Comparison of ENCODE assay signal across 8 cellular contexts in genomic region chr13:110915057-110915873, GRCh38. TPM values are rescaled to one million over a fixed set of nuclear protein-coding genes. Genes with fewer than 3 reads are reported as not detected.
DNase-seq lines count a peak whose midpoint lies in the region; ATAC-seq and TF ChIP-seq lines count a peak whose summit lies in the region.

Gene ANKRD10, minus strand, starts transcription at chr13:110915069. Its CDS starts 135 bp downstream, at chr13:110914934.

- CTCF ChIA-PET in activated B cell treated with CpG ODN at 0.5 μM for 24 hours (lab: Charles Lee), result interaction anchor here (0.6 to 1.4 kb wide), 8 partner anchors 9 to 299 kb away, joined by 3 to 14 read pairs (median 4); no protein-coding TSS in a partner anchor

- H3K27ac ChIP-seq in caudate nucleus (ENCODE audit: low read depth, low read length), result peak within 1 kb of the TSS; percentile 96

- peak within 1 kb of the TSS; percentile 89 for H3K4me3 Mint-ChIP-seq in activated B cell treated with CpG ODN at 0.5 μM for 24 hours

- DNase-seq in AG09319 (ENCODE audit: extremely low read depth, low read depth) (peak; percentile 99), NCI-H345 (lab: John Stamatoyannopoulos, UW) (peak; percentile 99), activated B cell treated with CpG ODN at 0.5 μM for 24 hours (peak; percentile 98), caudate nucleus (lab: John Stamatoyannopoulos, UW) (peak; percentile 61 to 100 (median 98)), inferior parietal cortex (ENCODE audit: extremely low spot score) (peak; percentile 91)
- DNase-seq in stimulated activated CD4-positive, alpha-beta T cell treated with anti-CD3 and anti-CD28 coated beads, Interleukin-12 subunit alpha, Interleukin-12 subunit beta, amount 100 ng/mL, for 24 hours (ENCODE audit: low read depth in 2 of 2), result peak; percentile 91 to 97

- no peaks in the 10 kb centered on the region for H3K9me3 Mint-ChIP-seq in activated B cell treated with CpG ODN at 0.5 μM for 24 hours

- TF ChIP-seq CTCF in AG09319 (IDR thresholded peaks at IDR 0.05; ENCODE audit: low read depth, low read length) (peak; percentile 73), activated B cell treated with CpG ODN at 0.5 μM for 24 hours (IDR thresholded peaks at IDR 0.05) (no peak)

- peak; percentile 77 for ATAC-seq in GM19023 (IDR thresholded peaks at IDR 0.05; ENCODE audit: unreplicated experiment)
- ATAC-seq in HG03280 (IDR thresholded peaks at IDR 0.05; ENCODE audit: unreplicated experiment), result peak; percentile 69
- ATAC-seq in activated B cell treated with CpG ODN at 0.5 μM for 24 hours (ENCODE audit: low read depth), result peak; percentile 80

- POLR2A ChIA-PET in activated B cell treated with CpG ODN at 0.5 μM for 24 hours (lab: Charles Lee), result interaction anchor here (0.6 to 3.7 kb wide), 23 partner anchors 9 to 305 kb away, joined by 3 to 37 read pairs (median 6); partner anchors contain the start of gene ING1

- peaks cover 12% of the 10 kb centered on the region for H3K36me3 Mint-ChIP-seq in activated B cell treated with CpG ODN at 0.5 μM for 24 hours (ENCODE audit: low read depth)

- intact Hi-C loops in activated B cell treated with CpG ODN at 0.5 μM for 24 hours (cut with micrococcal nuclease), result loop anchor here (1.0 to 5.0 kb wide), 16 partner anchors 27 to 1128 kb away; partner anchors contain the start of genes ING1, IRS2 and NAXD

- no peaks in the 10 kb centered on the region for H3K27me3 Mint-ChIP-seq in activated B cell treated with CpG ODN at 0.5 μM for 24 hours

- peak within 1 kb of the TSS; percentile 91 for H3K27ac Mint-ChIP-seq in activated B cell treated with CpG ODN at 0.5 μM for 24 hours

- H3K4me1 Mint-ChIP-seq in activated B cell treated with CpG ODN at 0.5 μM for 24 hours, result peaks cover 58% of the 10 kb centered on the region

RNA-seq across cellular contexts. Expression of gene ANKRD10, which starts in this region (rescaled TPM):
- total RNA-seq in activated B cell treated with CpG ODN at 0.5 μM for 24 hours, result 212 and 256 TPM in 2 replicates

Comparison
In these comparisons a context has a peak if more than half of its experiments do, and no peak if none do; other contexts are left out.
1. Peak in every context shown above with its lines: DNase-seq, ATAC-seq and H3K27ac ChIP-seq.